In genomic region chr5:139415221-139415861, GRCh38 we compare ENCODE assay signal across 9 cellular contexts. TPM values are rescaled to one million over a fixed set of nuclear protein-coding genes. Genes with fewer than 3 reads are reported as not detected.
DNase-seq lines count a peak whose midpoint lies in the region; ATAC-seq and TF ChIP-seq lines count a peak whose summit lies in the region.
"Had no signal": no experiment of that assay in that cellular context is flagged by ENCODE, and none has a peak within 500 bp of the region (broad histone marks: within the 10 kb centered on the region; RNA-seq: fewer than 3 reads in every experiment).

No MANE protein-coding gene starts in this region.

- H3K4me1 ChIP-seq in gastroesophageal sphincter: peaks cover 5 to 70% (median 30%) of the 10 kb centered on the region in 3 donors
- peaks cover 65 to 77% (median 70%) of the 10 kb centered on the region in 3 donors for H3K4me1 ChIP-seq in skeletal muscle tissue (ENCODE audit: control insufficient read depth in 3 of 3, insufficient read depth in 3 of 3, low read length in 3 of 3)

- H3K4me1 Mint-ChIP-seq in activated CD8-positive, alpha-beta memory T cell treated with anti-CD3 and anti-CD28 coated beads, Interleukin-2, amount 10 ng/mL, durations not matched to agents 7 days and 5 days: peaks cover 64% of the 10 kb centered on the region

- TF ChIP-seq POLR2A in gastroesophageal sphincter (IDR thresholded peaks at IDR 0.05): no peak

- H3K4me3 ChIP-seq in gastroesophageal sphincter (no peak overlapping the region), skeletal muscle tissue (ENCODE audit: low read length in 3 of 3) (peak overlapping the region; percentile 23 to 28 (median 23))

- H3K27me3 Mint-ChIP-seq in activated CD8-positive, alpha-beta memory T cell treated with anti-CD3 and anti-CD28 coated beads, Interleukin-2, amount 10 ng/mL, durations not matched to agents 7 days and 5 days: no peaks in the 10 kb centered on the region

- DNase-seq in activated CD8-positive, alpha-beta memory T cell treated with anti-CD3 and anti-CD28 coated beads, Interleukin-2, amount 10 ng/mL, durations not matched to agents 7 days and 5 days: peak; percentile 66
- DNase-seq in AG08396 (ENCODE audit: low spot score) (no peak), RKO (ENCODE audit: low spot score) (no peak)

- 16 to 18% methylated on average over 4 to 7 of the region's 8 CpGs for WGBS in gastroesophageal sphincter (ENCODE audit: low coverage in 1 of 2), 2 donors

- no peak for TF ChIP-seq CTCF in gastroesophageal sphincter (IDR thresholded peaks at IDR 0.05)

- ATAC-seq in activated CD8-positive, alpha-beta memory T cell treated with anti-CD3 and anti-CD28 coated beads, Interleukin-2, amount 10 ng/mL, durations not matched to agents 7 days and 5 days: peak; percentile 79
- ATAC-seq in gastroesophageal sphincter: peak; percentile 39
- ATAC-seq in GM21619 (IDR thresholded peaks at IDR 0.05; ENCODE audit: unreplicated experiment): no peak
- ATAC-seq in GM21576 (IDR thresholded peaks at IDR 0.05; ENCODE audit: unreplicated experiment): no peak
- ATAC-seq: HCT116 had no signal

- peak overlapping the region; percentile 12 for H3K4me3 Mint-ChIP-seq in activated CD8-positive, alpha-beta memory T cell treated with anti-CD3 and anti-CD28 coated beads, Interleukin-2, amount 10 ng/mL, durations not matched to agents 7 days and 5 days

- H3K27ac ChIP-seq in KOPT-K1 (ENCODE audit: low read depth, low read length, poor library complexity, severe bottlenecking): peak overlapping the region; percentile 35
- H3K27ac ChIP-seq in gastroesophageal sphincter: peak overlapping the region; percentile 69 to 82 (median 78)
- H3K27ac ChIP-seq in skeletal muscle tissue (ENCODE audit: low read depth, low read length): peak overlapping the region; percentile 87

- CTCF ChIA-PET in activated CD8-positive, alpha-beta memory T cell treated with anti-CD3 and anti-CD28 coated beads, Interleukin-2, amount 10 ng/mL, durations not matched to agents 7 days and 5 days (lab: Charles Lee): interaction anchor here (0.6 to 11.8 kb wide), 7 partner anchors 13 to 102 kb away, joined by 3 to 423 read pairs (median 6); partner anchors contain the start of genes DNAJC18 and SPATA24

- H3K27me3 ChIP-seq in gastroesophageal sphincter (no peaks in the 10 kb centered on the region), skeletal muscle tissue (ENCODE audit: control insufficient read depth in 3 of 3, insufficient read depth in 3 of 3, low read length in 3 of 3) (no peaks in the 10 kb centered on the region)

- peaks cover 17% of the 10 kb centered on the region for H3K36me3 Mint-ChIP-seq in activated CD8-positive, alpha-beta memory T cell treated with anti-CD3 and anti-CD28 coated beads, Interleukin-2, amount 10 ng/mL, durations not matched to agents 7 days and 5 days

- H3K27ac Mint-ChIP-seq in activated CD8-positive, alpha-beta memory T cell treated with anti-CD3 and anti-CD28 coated beads, Interleukin-2, amount 10 ng/mL, durations not matched to agents 7 days and 5 days: peak overlapping the region; percentile 89

- H3K36me3 ChIP-seq in KOPT-K1 (ENCODE audit: insufficient read depth, low read length) (peaks cover 9% of the 10 kb centered on the region; the same call in 1 of the 2 replicates), gastroesophageal sphincter (peaks cover 0 to 43% of the 10 kb centered on the region in 2 donors), skeletal muscle tissue (ENCODE audit: control insufficient read depth in 3 of 3, insufficient read depth in 3 of 3, low read length in 3 of 3) (peaks cover 0 to 9% (median 2%) of the 10 kb centered on the region in 3 donors)

- TF ChIP-seq EP300 in gastroesophageal sphincter (IDR thresholded peaks at IDR 0.05): no peak

- H3K9ac ChIP-seq in skeletal muscle tissue (ENCODE audit: low read depth in 1 of 3, low read length in 3 of 3): peak overlapping the region in 2 of 3 donors; percentile 55 to 75

- H3K9me3 Mint-ChIP-seq in activated CD8-positive, alpha-beta memory T cell treated with anti-CD3 and anti-CD28 coated beads, Interleukin-2, amount 10 ng/mL, durations not matched to agents 7 days and 5 days (ENCODE audit: low read depth): no peaks in the 10 kb centered on the region

- no peaks in the 10 kb centered on the region for H3K9me3 ChIP-seq in KOPT-K1 (ENCODE audit: insufficient read depth, low read length, poor library complexity, severe bottlenecking)
- H3K9me3 ChIP-seq in gastroesophageal sphincter: no peaks in the 10 kb centered on the region
- no peaks in the 10 kb centered on the region for H3K9me3 ChIP-seq in skeletal muscle tissue (ENCODE audit: control insufficient read depth in 3 of 3, low read length in 3 of 3)

RNA-seq across cellular contexts. Expression of gene SPATA24, which starts 11.5 kb away (rescaled TPM):
- 1 to 10 TPM; 5.8 to 6.2 TPM for total RNA-seq in activated CD8-positive, alpha-beta memory T cell treated with anti-CD3 and anti-CD28 coated beads, Interleukin-2, amount 10 ng/mL, durations not matched to agents 7 days and 5 days
- total RNA-seq in gastroesophageal sphincter (10 to 100 TPM in 2 of 4 donors, 1 to 10 TPM in 2; 1.5 to 13.5 (median 6.3) TPM), skeletal muscle tissue (12.0 TPM)

RNA-seq across cellular contexts. Expression of gene PROB1, which starts 20.4 kb away (rescaled TPM):
- 10 to 100 TPM in 1 of 2 experiments, 1 to 10 TPM in 1; 6.3 to 10.9 TPM for total RNA-seq in activated CD8-positive, alpha-beta memory T cell treated with anti-CD3 and anti-CD28 coated beads, Interleukin-2, amount 10 ng/mL, durations not matched to agents 7 days and 5 days
- 1 to 10 TPM; 1.2 to 9.1 (median 4.1) TPM for total RNA-seq in gastroesophageal sphincter
- total RNA-seq in skeletal muscle tissue: 23.5 TPM

RNA-seq across cellular contexts. Expression of gene DNAJC18, which starts 24.0 kb away (rescaled TPM):
- total RNA-seq in activated CD8-positive, alpha-beta memory T cell treated with anti-CD3 and anti-CD28 coated beads, Interleukin-2, amount 10 ng/mL, durations not matched to agents 7 days and 5 days: 10 to 100 TPM in 1 of 2 experiments, 1 to 10 TPM in 1; 9.2 to 25.7 TPM
- total RNA-seq in gastroesophageal sphincter (10 to 100 TPM in 3 of 4 donors, 1 to 10 TPM in 1; 7.6 to 27.7 (median 14.5) TPM), skeletal muscle tissue (16.2 TPM)

RNA-seq across cellular contexts. Expression of gene MZB1, which starts 25.6 kb away (rescaled TPM):
- 10 to 100 TPM; 51.7 to 61.1 TPM for total RNA-seq in activated CD8-positive, alpha-beta memory T cell treated with anti-CD3 and anti-CD28 coated beads, Interleukin-2, amount 10 ng/mL, durations not matched to agents 7 days and 5 days
- total RNA-seq in gastroesophageal sphincter (under 1 TPM in 1 of 4 donors, not detected in 3; 0.74 TPM), skeletal muscle tissue (0.52 TPM)

RNA-seq across cellular contexts. Expression of gene SLC23A1, which starts 32.2 kb away (rescaled TPM):
- total RNA-seq in activated CD8-positive, alpha-beta memory T cell treated with anti-CD3 and anti-CD28 coated beads, Interleukin-2, amount 10 ng/mL, durations not matched to agents 7 days and 5 days: 1 to 10 TPM; 1.9 to 2.5 TPM
- total RNA-seq in gastroesophageal sphincter: not detected
- total RNA-seq in skeletal muscle tissue: not detected

Comparison
In these comparisons a context has a peak if more than half of its experiments do, and no peak if none do; other contexts are left out.
1. H3K27ac ChIP-seq: peak in every context shown above with its lines; median percentile 87 in skeletal muscle tissue; 78 in gastroesophageal sphincter; 35 in KOPT-K1.
2. ATAC-seq: peak in activated CD8-positive, alpha-beta memory T cell treated with anti-CD3 and anti-CD28 coated beads, Interleukin-2, amount 10 ng/mL, durations not matched to agents 7 days and 5 days (single experiment) and gastroesophageal sphincter (single experiment); none in GM21619 (single experiment) and GM21576 (single experiment).
3. H3K4me3 ChIP-seq: peak in skeletal muscle tissue (3 of 3); none in gastroesophageal sphincter (0 of 2).